In genomic region chr6:112503210-112503609, GRCh38 we compare ENCODE assay signal across 11 cellular contexts.
A peak's percentile ranks its signal among the peaks of the same experiment; 100 is the strongest.
DNase-seq lines count a peak whose midpoint lies in the region; TF ChIP-seq lines count a peak whose summit lies in the region.
"Had no signal": no experiment of that assay in that cellular context is flagged by ENCODE, and none has a peak within 500 bp of the region (broad histone marks: within the 10 kb centered on the region; RNA-seq: fewer than 3 reads in every experiment).

No MANE protein-coding gene starts in this region.

- no peak for TF ChIP-seq CTCF in astrocyte of the spinal cord (IDR thresholded peaks at IDR 0.05; ENCODE audit: low read depth, low read length)

- peak; percentile 7 for DNase-seq in NCI-H2227 (lab: John Stamatoyannopoulos, UW; ENCODE audit: unreplicated experiment)
- no peak for DNase-seq in NCI-H2227 treated with DMSO at 0.1 percent for 48 hours (lab: John Stamatoyannopoulos, UW)
- peak; percentile 29 for DNase-seq in astrocyte of the spinal cord (ENCODE audit: low read depth, low spot score)
- DNase-seq in medulla oblongata (ENCODE audit: extremely low spot score): peak; percentile 71
- DNase-seq in kidney tubule cell (ENCODE audit: low spot score): no peak
- no peak for DNase-seq in effector CD4-positive, alpha-beta T cell
- DNase-seq in NOMO-1 treated with DMSO at 0.1 percent for 48 hours (lab: John Stamatoyannopoulos, UW; ENCODE audit: unreplicated experiment): no peak
- no peak for DNase-seq in NCI-H510A treated with DMSO at 0.1 percent for 48 hours (lab: John Stamatoyannopoulos, UW)
- DNase-seq: activated T-cell treated with anti-CD3 and anti-CD28 coated beads for 4 hours, tibial artery had no signal

- in situ Hi-C loops in astrocyte of the spinal cord (cut with HindIII; ENCODE audit: low sequenced_read_pairs): no loop called here

- no peak overlapping the region for H3K4me3 ChIP-seq in astrocyte of the spinal cord (ENCODE audit: low read depth, low read length)
- H3K4me3 ChIP-seq: skin epidermis, tibial artery had no signal

Comparison
In these comparisons a context has a peak if more than half of its experiments do, and no peak if none do; other contexts are left out.
1. DNase-seq: peak in NCI-H2227 (single experiment), astrocyte of the spinal cord (single experiment) and medulla oblongata (single experiment); none in NCI-H2227 treated with DMSO at 0.1 percent for 48 hours (single experiment), kidney tubule cell (single experiment), effector CD4-positive, alpha-beta T cell (single experiment), NOMO-1 treated with DMSO at 0.1 percent for 48 hours (single experiment) and NCI-H510A treated with DMSO at 0.1 percent for 48 hours (single experiment).